ENCODE assay signal across 23 cellular contexts in genomic region chr13:40328091-40328490, GRCh38.
"Had no signal": no experiment of that assay in that cellular context is flagged by ENCODE, and none has a peak within 500 bp of the region (broad histone marks: within the 10 kb centered on the region; RNA-seq: fewer than 3 reads in every experiment).

No MANE protein-coding gene starts in this region.

- H3K4me1 ChIP-seq: gastrocnemius medialis, prostate gland, right atrium auricular region, tibial nerve, upper lobe of left lung had no signal

- H3K4me3 ChIP-seq: dorsolateral prefrontal cortex, gastrocnemius medialis, heart left ventricle, hepatocyte, prostate gland, right atrium auricular region, skin epidermis, spleen, thoracic aorta, tibial nerve, upper lobe of left lung had no signal

- DNase-seq: dorsolateral prefrontal cortex; effector CD4-positive, alpha-beta T cell; foreskin fibroblast; gastrocnemius medialis; heart left ventricle; kidney; mesenchymal stem cell; naive thymus-derived CD4-positive, alpha-beta T cell; nephron progenitor cell; nucleus accumbens; spleen; stimulated activated CD4-positive, alpha-beta T cell treated with anti-CD3 and anti-CD28 coated beads, Interleukin-4, amount 100 ng/mL, for 4 hours; stimulated activated naive CD8-positive, alpha-beta T cell treated with anti-CD3 and anti-CD28 coated beads, Interleukin-15, Interleukin-2, amounts not matched to agents 100 U/mL and 50 U/mL, for 24 hours; upper lobe of left lung had no signal

- H3K9me3 ChIP-seq: gastrocnemius medialis, prostate gland had no signal

- ATAC-seq: esophagus mucosa; gastrocnemius medialis; heart left ventricle; left lobe of liver; naive thymus-derived CD4-positive, alpha-beta T cell; stimulated activated memory B cell treated with anti-CD40 and anti-IgM and Interleukin-4, amounts not matched to agents 10 μg/mL and 1 μg/mL and 100 μg/mL, for 72 hours; stimulated activated naive CD8-positive, alpha-beta T cell treated with anti-CD3 and anti-CD28 coated beads, Interleukin-15, Interleukin-2, amounts not matched to agents 100 U/mL and 50 U/mL, for 24 hours had no signal

- H3K36me3 ChIP-seq: gastrocnemius medialis, heart left ventricle, prostate gland, right atrium auricular region, spleen, thoracic aorta, tibial nerve, upper lobe of left lung had no signal
